ENCODE assay signal across 10 cellular contexts in the genomic region with DNA sequence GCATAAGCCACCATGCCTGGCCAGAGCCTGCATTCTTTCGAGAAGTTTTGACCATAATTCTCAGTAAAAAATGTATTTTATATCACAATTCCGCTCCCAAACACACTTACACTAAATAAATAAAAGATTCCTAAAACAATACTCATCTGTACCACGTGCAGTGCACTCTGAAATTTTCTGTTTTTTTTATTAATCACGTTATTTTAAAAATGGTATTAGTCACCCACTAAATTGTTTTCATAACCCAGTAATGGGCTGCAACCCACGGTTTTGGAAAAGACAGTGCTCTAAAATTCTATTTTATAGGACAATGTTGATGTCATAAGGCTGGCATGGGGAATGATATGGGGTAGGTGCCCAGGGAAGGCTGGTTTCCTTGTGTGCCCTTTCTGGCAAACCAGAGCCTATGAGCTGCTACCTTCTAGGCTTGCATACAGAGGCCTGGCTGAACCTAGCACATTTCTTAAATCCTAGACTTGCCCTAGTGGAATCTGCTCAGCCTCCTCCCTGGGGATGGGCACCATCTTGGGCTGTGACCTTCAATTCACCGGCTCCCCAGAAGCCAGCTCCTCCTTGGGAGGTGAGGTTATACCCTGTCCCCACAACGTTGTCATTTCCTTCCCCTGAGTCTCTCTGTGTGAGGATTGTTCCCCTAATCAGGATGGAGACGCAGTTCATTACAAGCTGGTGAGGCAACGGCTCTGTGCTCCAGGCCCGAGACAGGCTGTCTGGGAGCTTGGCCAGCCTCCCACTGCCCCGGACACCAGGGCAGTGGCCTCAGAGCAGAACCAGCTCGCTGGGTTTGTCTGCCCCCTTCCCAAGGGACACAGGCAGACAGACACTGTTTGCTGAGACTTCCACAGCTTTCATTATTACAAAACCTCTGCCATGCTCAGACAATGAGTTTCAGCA.
DNase-seq lines count a peak whose midpoint lies in the region; ATAC-seq, FAIRE-seq and TF ChIP-seq lines count a peak whose summit lies in the region.
"Had no signal": no experiment of that assay in that cellular context is flagged by ENCODE, and none has a peak within 500 bp of the region (broad histone marks: within the 10 kb centered on the region; RNA-seq: fewer than 3 reads in every experiment).

No MANE protein-coding gene starts in this region.

- H3K4me3 ChIP-seq in HFF-Myc (replicated peaks; ENCODE audit: low read depth, low read length) (no peak overlapping the region), bronchial epithelial cell (ENCODE audit: low read depth, low read length) (no peak overlapping the region)

- no peaks in the 10 kb centered on the region for H3K36me3 ChIP-seq in bronchial epithelial cell (ENCODE audit: control insufficient read depth, insufficient read depth, low read length)

- ATAC-seq in HG03565 (IDR thresholded peaks at IDR 0.05; ENCODE audit: unreplicated experiment) = no peak

- in situ Hi-C loops in KBM-7 (cut with MboI; ENCODE audit: low pct_unique_long_range_greater_than_20kb, low sequenced_read_pairs) = no loop called here

- no peak for FAIRE-seq in bronchial epithelial cell (lab: Jason Lieb, UNC)
- FAIRE-seq: TTC549 had no signal

- DNase-seq in HFF-Myc (ENCODE audit: extremely low read depth, low read depth) (peak; percentile 61), bronchial epithelial cell (ENCODE audit: low read depth) (peak; percentile 42), kidney tubule cell (ENCODE audit: low spot score) (peak; percentile 44), stromal cell of bone marrow (ENCODE audit: low read depth) (peak; percentile 84), activated gamma-delta T cell treated with Interleukin-2 at 50 U/mL for 16 hours (no peak), KBM-7 (no peak)
- no peak for DNase-seq in activated CD8-positive, alpha-beta memory T cell treated with anti-CD3 and anti-CD28 coated beads for 24 hours
- DNase-seq: NCI-H1694 treated with DMSO at 0.1 percent for 48 hours had no signal

- peaks cover 9% of the 10 kb centered on the region for H3K27me3 ChIP-seq in bronchial epithelial cell (ENCODE audit: control insufficient read depth, insufficient read depth, low read length)

- TF ChIP-seq CTCF in HFF-Myc (IDR thresholded peaks at IDR 0.05; ENCODE audit: low read depth, low read length, missing control alignments) (no peak), bronchial epithelial cell (IDR thresholded peaks at IDR 0.05; ENCODE audit: insufficient read depth, low read length, severe bottlenecking) (no peak)

Comparison
In these comparisons a context has a peak if more than half of its experiments do, and no peak if none do; other contexts are left out.
1. DNase-seq: peak in HFF-Myc (single experiment), bronchial epithelial cell (single experiment), kidney tubule cell (single experiment) and stromal cell of bone marrow (single experiment); none in activated CD8-positive, alpha-beta memory T cell treated with anti-CD3 and anti-CD28 coated beads for 24 hours (single experiment), activated gamma-delta T cell treated with Interleukin-2 at 50 U/mL for 16 hours (single experiment) and KBM-7 (single experiment).